8 cellular contexts compared by ENCODE assay signal in the genomic region with DNA sequence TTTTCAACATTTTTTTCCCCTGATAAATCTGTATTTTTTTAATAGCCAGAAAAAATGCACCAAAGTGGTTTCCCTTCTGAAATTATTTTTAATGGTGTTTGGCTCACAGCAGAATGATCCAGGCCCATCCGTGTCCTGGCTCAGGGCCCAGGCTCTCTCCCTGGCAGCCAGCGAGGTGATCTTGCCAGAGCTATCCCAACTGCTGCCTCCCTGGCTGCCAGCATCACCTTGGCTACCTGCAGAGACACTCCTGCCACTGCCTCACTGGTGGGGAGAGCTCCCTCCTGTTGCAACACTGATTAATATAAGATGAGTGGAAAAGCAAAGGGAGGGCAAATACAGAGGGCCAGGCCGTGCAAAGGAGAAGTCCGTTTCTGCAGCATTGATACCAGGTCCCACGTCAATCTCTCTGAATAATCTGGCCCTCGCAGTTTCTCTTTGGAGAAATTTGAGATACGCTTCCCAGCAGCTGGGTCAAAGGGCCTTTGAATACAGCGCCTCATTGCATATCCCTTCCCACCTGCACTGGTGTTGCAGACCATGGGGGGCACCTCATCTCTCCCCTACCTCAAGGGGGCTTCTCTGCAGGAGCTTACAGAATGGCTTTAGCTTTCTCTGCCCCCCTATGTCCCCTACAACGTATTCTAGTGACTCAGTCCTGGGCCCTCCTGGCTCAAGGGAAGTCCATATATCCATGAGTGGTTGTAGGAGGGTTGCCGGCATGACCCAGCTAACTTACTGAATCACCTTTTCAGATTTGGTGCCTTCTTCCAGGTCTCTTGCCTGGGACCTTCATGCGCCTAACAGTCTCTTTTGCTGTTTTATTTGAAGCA. TPM values are rescaled to one million over a fixed set of nuclear protein-coding genes. Genes with fewer than 3 reads are reported as not detected.
A peak's percentile ranks its signal among the peaks of the same experiment; 100 is the strongest.
DNase-seq lines count a peak whose midpoint lies in the region; ATAC-seq and TF ChIP-seq lines count a peak whose summit lies in the region.

No MANE protein-coding gene starts in this region.

- RAD21 ChIA-PET in HCT116 (lab: Charles Lee; ENCODE audit: low non-redundant PET in 1 of 2, low total read pairs in 2 of 2, uncharacterized antibody in 2 of 2, unreplicated experiment in 2 of 2) = interaction anchor here in 1 of 2 experiments (0.8 kb wide), 1 partner anchor 13 kb away, joined by 4 read pairs; the partner anchor contains the start of gene DSTN

- H4K20me1 ChIP-seq in HCT116 (ENCODE audit: insufficient read depth) (no peaks in the 10 kb centered on the region), smooth muscle cell (ENCODE audit: low read depth) (no peaks in the 10 kb centered on the region)

- H3K79me2 ChIP-seq in HCT116 (ENCODE audit: insufficient read depth, low read length) = no peaks in the 10 kb centered on the region; the same call in 1 of the 2 replicates
- H3K79me2 ChIP-seq in smooth muscle cell (ENCODE audit: low read depth) = no peaks in the 10 kb centered on the region

- H2AFZ ChIP-seq in HCT116 (ENCODE audit: low read depth, low read length, poor library complexity, severe bottlenecking) (no peak overlapping the region), smooth muscle cell (ENCODE audit: low read depth) (no peak overlapping the region)

- no peaks in the 10 kb centered on the region for H3K4me1 Mint-ChIP-seq in natural killer cell

- H3F3A ChIP-seq in smooth muscle cell (ENCODE audit: low read depth) = peaks cover 10% of the 10 kb centered on the region

- no peak for TF ChIP-seq POLR2A in HCT116 (IDR thresholded peaks at IDR 0.05; ENCODE audit: borderline replicate concordance, extremely low read depth, insufficient read depth, insufficient read length)

- H3K27ac ChIP-seq in HCT116 (ENCODE audit: low read depth, low read length) = peak overlapping the region; percentile 91
- peak overlapping the region; percentile 85 for H3K27ac ChIP-seq in left ventricle myocardium inferior (replicated peaks)
- peak overlapping the region; percentile 99 for H3K27ac ChIP-seq in smooth muscle cell (ENCODE audit: low read depth)

- H3K27me3 Mint-ChIP-seq in natural killer cell (ENCODE audit: low read depth in 2 of 2) = peaks cover 0 to 4% of the 10 kb centered on the region in 2 donors

- H3K27ac Mint-ChIP-seq in natural killer cell = no peak overlapping the region

- H3K36me3 ChIP-seq in HCT116 (ENCODE audit: control insufficient read depth in 1 of 2, insufficient read depth in 2 of 2, low read length in 2 of 2) (no peaks in the 10 kb centered on the region), left ventricle myocardium inferior (no peaks in the 10 kb centered on the region), smooth muscle cell (ENCODE audit: low read depth) (no peaks in the 10 kb centered on the region)

- POLR2A ChIA-PET in HCT116 (lab: Charles Lee) = interaction anchor here (0.6 to 3.8 kb wide), 8 partner anchors 13 to 124 kb away, joined by 3 to 38 read pairs (median 6); partner anchors contain the start of gene DSTN

- CTCF ChIA-PET in HCT116 (lab: Charles Lee) = interaction anchor here (1.3 to 1.7 kb wide), 4 partner anchors 14 to 24 kb away, joined by 3 to 5 read pairs (median 4); no protein-coding TSS in a partner anchor

- H3K9me2 ChIP-seq in HCT116 (ENCODE audit: insufficient read depth) = no peaks in the 10 kb centered on the region

- intact Hi-C loops in HCT116 (cut with micrococcal nuclease) (no loop called here), left ventricle myocardium inferior (cut with micrococcal nuclease) (no loop called here), natural killer cell (cut with micrococcal nuclease) (no loop called here)

- DNase-seq in HCT116 (ENCODE audit: low read depth, low spot score) (no peak), SW480 (ENCODE audit: low spot score) (peak; percentile 36), left ventricle myocardium inferior (peak; percentile 80), smooth muscle cell (lab: John Stamatoyannopoulos, UW; ENCODE audit: unreplicated experiment) (no peak), germinal center (ENCODE audit: low spot score) (no peak), natural killer cell (no peak)

- H3K36me3 Mint-ChIP-seq in natural killer cell = no peaks in the 10 kb centered on the region

- no peak for TF ChIP-seq RAD21 in HCT116 (IDR thresholded peaks at IDR 0.05; ENCODE audit: low read depth)

- no peak for TF ChIP-seq CTCF in HCT116 (IDR thresholded peaks at IDR 0.05 in 2 of 3, conservative IDR thresholded peaks at IDR 0.05 in 1 of 3; ENCODE audit: borderline replicate concordance in 1 of 3, insufficient read depth in 1 of 3, low read depth in 2 of 3, low read length in 2 of 3)
- TF ChIP-seq CTCF in left ventricle myocardium inferior (IDR thresholded peaks at IDR 0.05; ENCODE audit: borderline replicate concordance) = no peak
- TF ChIP-seq CTCF in smooth muscle cell (IDR thresholded peaks at IDR 0.05; ENCODE audit: borderline replicate concordance, insufficient read depth, poor library complexity, severe bottlenecking) = no peak
- no peak for TF ChIP-seq CTCF in natural killer cell (IDR thresholded peaks at IDR 0.05)

- no peak overlapping the region for H3K4me3 Mint-ChIP-seq in natural killer cell

- H3K9me3 Mint-ChIP-seq in natural killer cell = no peaks in the 10 kb centered on the region

- H3K4me1 ChIP-seq in HCT116 (ENCODE audit: control insufficient read depth in 1 of 2, insufficient read depth in 2 of 2, low read length in 2 of 2) = peaks cover 42 to 63% of the 10 kb centered on the region in 2 experiments
- H3K4me1 ChIP-seq in left ventricle myocardium inferior = peaks cover 39% of the 10 kb centered on the region
- peaks cover 16% of the 10 kb centered on the region for H3K4me1 ChIP-seq in smooth muscle cell (ENCODE audit: low read depth)

- BruUV-seq in HCT116 (replicated peaks; lab: Mats Ljungman, UMichigan) = no TSS peak

- H3K4me2 ChIP-seq in HCT116 (ENCODE audit: low read length) = peak overlapping the region; percentile 78
- peak overlapping the region; percentile 78 for H3K4me2 ChIP-seq in smooth muscle cell

- 72% methylated on average over 11 of the region's 11 CpGs for WGBS in smooth muscle cell (ENCODE audit: low lambda C conversion rate)

- H3K4me3 ChIP-seq in HCT116 (replicated peaks in 1 of 2; ENCODE audit: low read depth in 1 of 2, low read length in 2 of 2) = peak overlapping the region; percentile 46 to 56
- no peak overlapping the region for H3K4me3 ChIP-seq in left ventricle myocardium inferior
- no peak overlapping the region for H3K4me3 ChIP-seq in smooth muscle cell

- H3K27me3 ChIP-seq in HCT116 (ENCODE audit: insufficient read depth, low read length) (no peaks in the 10 kb centered on the region), left ventricle myocardium inferior (ENCODE audit: low read depth) (no peaks in the 10 kb centered on the region), smooth muscle cell (ENCODE audit: low read depth) (no peaks in the 10 kb centered on the region)

- H3K9ac ChIP-seq in HCT116 (ENCODE audit: low read length) (peak overlapping the region; percentile 71), smooth muscle cell (ENCODE audit: low read depth) (peak overlapping the region; percentile 94)

- peak; percentile 69 for ATAC-seq in HCT116
- ATAC-seq in HG03460 (IDR thresholded peaks at IDR 0.05; ENCODE audit: unreplicated experiment) = no peak
- no peak for ATAC-seq in GM21367 (IDR thresholded peaks at IDR 0.05; ENCODE audit: unreplicated experiment)
- ATAC-seq in natural killer cell = no peak

- H3K9me3 ChIP-seq in HCT116 (ENCODE audit: control insufficient read depth in 1 of 2, insufficient read depth in 1 of 2, low read depth in 1 of 2, low read length in 2 of 2) (no peaks in the 10 kb centered on the region), left ventricle myocardium inferior (replicated peaks) (no peaks in the 10 kb centered on the region), smooth muscle cell (replicated peaks; ENCODE audit: low read depth) (no peaks in the 10 kb centered on the region)

TF ChIP-seq in HCT116, 20 proteins besides CTCF, POLR2A, EP300 and RAD21 (continues in another document):
- TF ChIP-seq CEBPB (IDR thresholded peaks at IDR 0.05; ENCODE audit: low read depth) = no peak; the same call in 1 of the 2 replicates
- TF ChIP-seq EZH2 (IDR thresholded peaks at IDR 0.05) = no peak
- no peak for TF ChIP-seq ZFX (IDR thresholded peaks at IDR 0.05)
- no peak for TF ChIP-seq ZNF274 (IDR thresholded peaks at IDR 0.05; ENCODE audit: low read depth, low read length)
- no peak for TF ChIP-seq TCF7L2 (IDR thresholded peaks at IDR 0.05; ENCODE audit: borderline replicate concordance, extremely low read depth, insufficient read depth, insufficient read length)
- TF ChIP-seq CBX3 (IDR thresholded peaks at IDR 0.05; ENCODE audit: low read depth) = no peak
- TF ChIP-seq YY1 (IDR thresholded peaks at IDR 0.05; ENCODE audit: extremely low read depth, insufficient replicate concordance, low read depth, low read length) = no peak
- no peak for TF ChIP-seq MAX (IDR thresholded peaks at IDR 0.05)
- no peak for TF ChIP-seq ELF1 (IDR thresholded peaks at IDR 0.05; ENCODE audit: borderline replicate concordance, low read depth)
- no peak for TF ChIP-seq POLR2AphosphoS5 (IDR thresholded peaks at IDR 0.05; ENCODE audit: low read depth, low read length)

RNA-seq across cellular contexts. Expression of gene DSTN, which starts 12.8 kb away (rescaled TPM):
- total RNA-seq in HCT116 (2021; ENCODE audit: unreplicated experiment) (202 TPM), left ventricle myocardium inferior (635 TPM), smooth muscle cell (486 and 582 TPM in 2 replicates), natural killer cell (10 to 100 TPM; 47.5 to 73.5 (median 70.0) TPM)
- 96.2 and 121 TPM in 2 replicates for polyA plus RNA-seq in HCT116 (2012)
- polyA plus RNA-seq in smooth muscle cell = 534 and 559 TPM in 2 replicates

RNA-seq across cellular contexts. Expression of gene BFSP1, which starts 25.9 kb away (rescaled TPM):
- total RNA-seq in HCT116 (2021; ENCODE audit: unreplicated experiment) (8.8 TPM), left ventricle myocardium inferior (0.66 TPM), smooth muscle cell (0.76 and 1.0 TPM in 2 replicates), natural killer cell (1 to 10 TPM; 2.7 to 7.3 (median 3.7) TPM)
- polyA plus RNA-seq in HCT116 (2012) = 4.2 and 5.4 TPM in 2 replicates
- polyA plus RNA-seq in smooth muscle cell = 1.3 and 1.6 TPM in 2 replicates

Comparison
In these comparisons a context has a peak if more than half of its experiments do, and no peak if none do; other contexts are left out.
1. DNase-seq: peak in SW480 (single experiment) and left ventricle myocardium inferior (single experiment); none in HCT116 (single experiment), smooth muscle cell (single experiment), germinal center (single experiment) and natural killer cell (single experiment).
2. H3K4me3 ChIP-seq: peak in HCT116 (2 of 2); none in left ventricle myocardium inferior (single experiment) and smooth muscle cell (single experiment).
3. Peak in every context shown above with its lines, with median percentiles within 50 percentile points of each other: H3K27ac ChIP-seq.